20 cellular contexts compared by ENCODE assay signal in the genomic region with DNA sequence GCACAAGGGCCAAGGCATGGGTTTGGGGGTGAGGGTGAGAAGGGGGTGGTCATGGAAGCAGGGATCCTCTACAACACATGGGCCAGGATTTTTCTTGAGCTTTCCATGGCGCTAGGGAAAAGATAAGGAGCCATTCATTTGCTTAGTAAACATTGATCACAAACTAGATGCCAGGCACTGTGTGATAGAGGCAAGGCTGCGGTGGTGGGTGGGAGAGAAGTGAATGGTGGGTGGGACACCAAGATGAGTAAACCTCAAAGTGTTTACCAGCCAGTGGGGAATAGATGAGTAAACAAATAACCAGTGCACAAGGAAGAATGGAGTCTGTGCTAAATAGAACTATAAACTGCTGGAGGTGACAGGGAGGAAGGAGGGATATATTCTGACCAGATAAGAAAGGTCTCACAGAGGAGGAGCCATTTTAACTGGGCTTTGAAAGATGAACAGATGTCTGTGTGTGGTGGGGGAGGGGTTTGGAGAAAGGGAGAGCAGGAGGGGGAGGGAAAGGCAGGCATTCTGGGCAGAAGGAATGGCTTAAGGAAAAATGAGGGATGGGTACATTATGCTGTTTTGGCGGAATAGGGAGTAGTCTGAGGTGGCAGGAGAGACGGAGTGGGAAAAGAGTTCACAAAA. TPM values are rescaled to one million over a fixed set of nuclear protein-coding genes. Genes with fewer than 3 reads are reported as not detected.
DNase-seq lines count a peak whose midpoint lies in the region; ATAC-seq, FAIRE-seq and TF ChIP-seq lines count a peak whose summit lies in the region.
"Had no signal": no experiment of that assay in that cellular context is flagged by ENCODE, and none has a peak within 500 bp of the region (broad histone marks: within the 10 kb centered on the region; RNA-seq: fewer than 3 reads in every experiment).

No MANE protein-coding gene starts in this region.

- H3K27me3 Mint-ChIP-seq in nephron progenitor cell (ENCODE audit: low read depth, poor library complexity), result no peaks in the 10 kb centered on the region
- no peaks in the 10 kb centered on the region for H3K27me3 Mint-ChIP-seq in WTC11 (ENCODE audit: low read depth)
- H3K27me3 Mint-ChIP-seq: activated CD8-positive, alpha-beta T cell treated with anti-CD3 and anti-CD28 coated beads for 36 hours; activated naive CD8-positive, alpha-beta T cell treated with anti-CD3 and anti-CD28 coated beads for 36 hours; progenitor cell of endocrine pancreas had no signal

- DNase-seq in DMS 273 (lab: John Stamatoyannopoulos, UW; ENCODE audit: unreplicated experiment), result peak; percentile 64
- DNase-seq in DMS 273 treated with DMSO at 0.1 percent for 48 hours (lab: John Stamatoyannopoulos, UW), result no peak
- DNase-seq in MM.1S, result no peak
- DNase-seq in K562 (ENCODE audit: extremely low read depth in 1 of 4, low spot score in 3 of 4), result peak; percentile 39 to 62 (median 49)
- DNase-seq in nephron progenitor cell, result no peak
- DNase-seq in SKM-1 (lab: John Stamatoyannopoulos, UW; ENCODE audit: unreplicated experiment), result no peak
- no peak for DNase-seq in WTC11 (ENCODE audit: low spot score)
- DNase-seq: NCI-H1048 had no signal

- FAIRE-seq in K562 (lab: Jason Lieb, UNC), result peak; percentile 75
- FAIRE-seq: small intestine had no signal

- H3K36me3 Mint-ChIP-seq in nephron progenitor cell (ENCODE audit: low read depth), result no peaks in the 10 kb centered on the region
- H3K36me3 Mint-ChIP-seq in WTC11, result no peaks in the 10 kb centered on the region
- H3K36me3 Mint-ChIP-seq: activated naive CD8-positive, alpha-beta T cell treated with anti-CD3 and anti-CD28 coated beads for 36 hours; brain; natural killer cell treated with Interleukin-12 subunit alpha and Interleukin-12 subunit beta and Interleukin-15 and Interleukin-18, amount 100 ng/mL, for 72 hours had no signal

- intact Hi-C loops in K562 (cut with micrococcal nuclease), result loop anchor here (1.0 to 5.0 kb wide), 6 partner anchors 13 to 1145 kb away; no protein-coding TSS in a partner anchor

- in situ Hi-C loops in K562 (cut with MboI), result loop anchor here (5.0 to 25.0 kb wide), 4 partner anchors 162 to 1142 kb away; no protein-coding TSS in a partner anchor

- no peaks in the 10 kb centered on the region for H3K9me2 ChIP-seq in MM.1S (replicated peaks; ENCODE audit: insufficient read depth, low read length)

- no peak for TF ChIP-seq POLR2A in K562 (conservative IDR thresholded peaks at IDR 0.05)

- H3K27me3 ChIP-seq in MM.1S (replicated peaks; ENCODE audit: insufficient read depth, low read length) (no peaks in the 10 kb centered on the region), K562 (ENCODE audit: control insufficient read depth in 2 of 2, insufficient read depth in 2 of 2, low read length in 2 of 2) (no peaks in the 10 kb centered on the region)

- H3F3A ChIP-seq in MM.1S (ENCODE audit: insufficient read depth, low read length), result no peaks in the 10 kb centered on the region

- H3K9ac ChIP-seq in MM.1S (ENCODE audit: low read length) (no peak overlapping the region), K562 (ENCODE audit: insufficient read depth in 1 of 2, low read depth in 2 of 2, low read length in 2 of 2) (peak overlapping the region; percentile 0 to 36; a peak in 3 of 4 replicates)
- H3K9ac ChIP-seq: BLaER1 had no signal

- H3K36me3 ChIP-seq in MM.1S (replicated peaks; ENCODE audit: insufficient read depth, low read length), result no peaks in the 10 kb centered on the region
- H3K36me3 ChIP-seq in K562 (ENCODE audit: control insufficient read depth, insufficient read depth, low read length), result no peaks in the 10 kb centered on the region
- H3K36me3 ChIP-seq: BLaER1, HAP-1, heart right ventricle had no signal

- no peak overlapping the region; the same call in 1 of the 2 replicates for H3K4me2 ChIP-seq in MM.1S (ENCODE audit: low read depth, low read length)
- peak overlapping the region; percentile 56 for H3K4me2 ChIP-seq in K562 (ENCODE audit: insufficient read depth, low read length)
- H3K4me2 ChIP-seq: BLaER1 had no signal

- no peak for TF ChIP-seq CTCF in MM.1S (IDR thresholded peaks at IDR 0.05; ENCODE audit: low read length)
- no peak for TF ChIP-seq CTCF in K562 (IDR thresholded peaks at IDR 0.05 in 2 of 3, conservative IDR thresholded peaks at IDR 0.05 in 1 of 3; ENCODE audit: insufficient read depth in 2 of 3, low read depth in 1 of 3, low read length in 3 of 3)
- TF ChIP-seq CTCF in nephron progenitor cell (IDR thresholded peaks at IDR 0.05), result no peak
- no peak for TF ChIP-seq CTCF in WTC11 (IDR thresholded peaks at IDR 0.05)

- no peak overlapping the region for H3K4me3 Mint-ChIP-seq in nephron progenitor cell
- no peak overlapping the region for H3K4me3 Mint-ChIP-seq in WTC11
- H3K4me3 Mint-ChIP-seq: activated CD8-positive, alpha-beta T cell treated with anti-CD3 and anti-CD28 coated beads for 36 hours; activated naive CD8-positive, alpha-beta T cell treated with anti-CD3 and anti-CD28 coated beads for 36 hours; brain; natural killer cell treated with Interleukin-12 subunit alpha and Interleukin-12 subunit beta and Interleukin-15 and Interleukin-18, amount 100 ng/mL, for 72 hours had no signal

- 6% methylated on average over 4 of the region's 4 CpGs for WGBS in K562 (ENCODE audit: insufficient coverage, low coverage, missing lambda C conversion rate)

- H2AFZ ChIP-seq in MM.1S (ENCODE audit: low read length) (peak overlapping the region; percentile 1; the same call in 1 of the 2 replicates), K562 (ENCODE audit: low read depth, low read length) (peak overlapping the region; percentile 76)

- H3K4me3 ChIP-seq in MM.1S (ENCODE audit: low read length) (no peak overlapping the region), K562 (no peak overlapping the region)
- H3K4me3 ChIP-seq: BLaER1, HAP-1, heart right ventricle had no signal

- no peaks in the 10 kb centered on the region for H3K9me1 ChIP-seq in K562 (ENCODE audit: control insufficient read depth, insufficient read depth, low read length)

- H3K4me1 Mint-ChIP-seq in nephron progenitor cell, result peaks cover 15% of the 10 kb centered on the region
- peaks cover 22% of the 10 kb centered on the region for H3K4me1 Mint-ChIP-seq in WTC11

- H3K79me2 ChIP-seq in MM.1S (ENCODE audit: low read length), result no peaks in the 10 kb centered on the region
- no peaks in the 10 kb centered on the region for H3K79me2 ChIP-seq in K562 (ENCODE audit: control insufficient read depth, insufficient read depth, low read length)

- no peaks in the 10 kb centered on the region for H4K20me1 ChIP-seq in MM.1S (ENCODE audit: insufficient read depth, low read length)
- no peaks in the 10 kb centered on the region for H4K20me1 ChIP-seq in K562 (replicated peaks; ENCODE audit: control insufficient read depth, insufficient read depth, low read length)
- H4K20me1 ChIP-seq: BLaER1 had no signal

- TF ChIP-seq EP300 in K562 (IDR thresholded peaks at IDR 0.05; ENCODE audit: low read length), result no peak

- no peaks in the 10 kb centered on the region for H3K4me1 ChIP-seq in MM.1S (ENCODE audit: low read length)
- peaks cover 5 to 10% of the 10 kb centered on the region in 2 experiments; a peak in 4 of 5 replicates for H3K4me1 ChIP-seq in K562 (replicated peaks in 1 of 2; ENCODE audit: control insufficient read depth in 2 of 2, insufficient read depth in 2 of 2, low read length in 2 of 2)
- H3K4me1 ChIP-seq: BLaER1, HAP-1 had no signal

- H3K27ac ChIP-seq in MM.1S (ENCODE audit: low read length) (no peak overlapping the region), K562 (ENCODE audit: extremely low read depth, low read depth, low read length) (peak overlapping the region; percentile 62)
- H3K27ac ChIP-seq: 22Rv1, BLaER1, heart right ventricle, VCaP had no signal

- POLR2A ChIA-PET in K562 (lab: Yijun Ruan, JAX), result no interaction called here
- POLR2A ChIA-PET in WTC11 (lab: Charles Lee), result interaction anchor here (1.2 kb wide), 1 partner anchor 143 kb away, joined by 4 read pairs; no protein-coding TSS in a partner anchor

- no TSS peak for BruUV-seq in K562 (replicated peaks; lab: Mats Ljungman, UMichigan)

- ATAC-seq in K562 (peak; percentile 77), GM18517 (IDR thresholded peaks at IDR 0.05; ENCODE audit: unreplicated experiment) (no peak), WTC11 (no peak)

- peaks cover 54% of the 10 kb centered on the region for H3K9me3 Mint-ChIP-seq in nephron progenitor cell
- no peaks in the 10 kb centered on the region for H3K9me3 Mint-ChIP-seq in WTC11
- H3K9me3 Mint-ChIP-seq: activated CD8-positive, alpha-beta T cell treated with anti-CD3 and anti-CD28 coated beads for 36 hours; activated naive CD8-positive, alpha-beta T cell treated with anti-CD3 and anti-CD28 coated beads for 36 hours; natural killer cell treated with Interleukin-12 subunit alpha and Interleukin-12 subunit beta and Interleukin-15 and Interleukin-18, amount 100 ng/mL, for 72 hours had no signal

- CTCF ChIA-PET in K562 (lab: Yijun Ruan, JAX; ENCODE audit: low intra/inter-chr PET ratio), result interaction anchor here (1.7 to 2.6 kb wide), 2 partner anchors 13 to 1146 kb away, joined by 12 to 14 read pairs; no protein-coding TSS in a partner anchor
- CTCF ChIA-PET in WTC11 (lab: Charles Lee), result interaction anchor here (0.6 to 2.7 kb wide), 9 partner anchors 19 to 1149 kb away, joined by 3 to 10 read pairs (median 4); a partner anchor contains a TSS

- no peak for TF ChIP-seq RAD21 in K562 (CRISPR knock-in tag; conservative IDR thresholded peaks at IDR 0.05 in 1 of 2, IDR thresholded peaks at IDR 0.05 in 1 of 2)

- no peaks in the 10 kb centered on the region for H3K9me3 ChIP-seq in MM.1S (replicated peaks; ENCODE audit: insufficient read depth, low read length)
- no peaks in the 10 kb centered on the region for H3K9me3 ChIP-seq in K562 (replicated peaks; ENCODE audit: control insufficient read depth, insufficient read depth, low read depth, low read length)
- H3K9me3 ChIP-seq: BLaER1, HAP-1, heart right ventricle had no signal

- H3K27ac Mint-ChIP-seq in nephron progenitor cell (peak overlapping the region; percentile 20), WTC11 (no peak overlapping the region; the same call in 1 of the 2 replicates)
- H3K27ac Mint-ChIP-seq: activated CD8-positive, alpha-beta T cell treated with anti-CD3 and anti-CD28 coated beads for 36 hours; activated naive CD8-positive, alpha-beta T cell treated with anti-CD3 and anti-CD28 coated beads for 36 hours; progenitor cell of endocrine pancreas had no signal

RNA-seq across cellular contexts. Expression of a gene that starts 48.0 kb away (rescaled TPM):
- total RNA-seq in K562 (2011; cell fraction: chromatin; rRNA removed; ENCODE audit: low replicate concordance), result 71.6 and 91.0 TPM in 2 replicates
- 40.7 and 43.7 TPM in 2 replicates for total RNA-seq in K562 (2011; cell fraction: nucleolus; rRNA removed)
- total RNA-seq in K562 (2011; cell fraction: nucleoplasm; rRNA removed), result 75.2 and 145 TPM in 2 replicates
- 86.4 and 94.9 TPM in 2 replicates for total RNA-seq in K562 (2014; rRNA removed)
- 62.6 and 67.1 TPM in 2 replicates for total RNA-seq in K562 (2014; rRNA removed; fragmentation: Illumina TruSeq; extraction: Trizol)
- 77.4 and 80.1 TPM in 2 replicates for total RNA-seq in K562 (2015; rRNA removed; fragmentation: Illumina TruSeq; extraction: Trizol)
- 87.7 and 92.6 TPM in 2 replicates for total RNA-seq in K562 (2021)
- polyA plus RNA-seq in K562 (2011; rRNA removed), result 74.3 and 85.4 TPM in 2 replicates
- polyA plus RNA-seq in K562 (2011; cell fraction: cytosol; rRNA removed), result 72.9 and 84.1 TPM in 2 replicates
- polyA plus RNA-seq in K562 (2011; cell fraction: nucleus; rRNA removed), result 122 and 134 TPM in 2 replicates
- 50.6 and 69.1 TPM in 2 replicates for polyA plus RNA-seq in K562 (2012)
- polyA plus RNA-seq in K562 (2014; fragmentation: Illumina TruSeq; extraction: Trizol), result 106 and 112 TPM in 2 replicates
- polyA plus RNA-seq in K562 (2014; fragmentation: Nextera tagmentation; extraction: Ambion mirVana), result 100 to 1,000 TPM in 1 of 2 experiments, 10 to 100 TPM in 1; 43.3 to 116 TPM
- 105 and 119 TPM in 2 replicates for polyA plus RNA-seq in K562 (2014; rRNA removed)
- polyA minus RNA-seq in K562 (2011; rRNA and poly(A)+ RNA removed), result 53.6 and 74.7 TPM in 2 replicates
- 34.1 and 34.2 TPM in 2 replicates for polyA minus RNA-seq in K562 (2011; cell fraction: cytosol; rRNA and poly(A)+ RNA removed)
- polyA minus RNA-seq in K562 (2011; cell fraction: nucleus; rRNA and poly(A)+ RNA removed), result 20.9 and 26.9 TPM in 2 replicates
- total RNA-seq in WTC11 (2021), result 61.4 to 65.1 TPM (median 64.9 TPM) in 3 replicates

Comparison
In these comparisons a context has a peak if more than half of its experiments do, and no peak if none do; other contexts are left out.
1. DNase-seq: peak in DMS 273 (single experiment) and K562 (4 of 4); none in DMS 273 treated with DMSO at 0.1 percent for 48 hours (single experiment), MM.1S (single experiment), nephron progenitor cell (single experiment), SKM-1 (single experiment) and WTC11 (single experiment).